Comparison of ENCODE assay signal across 17 cellular contexts in genomic region chr1:172430128-172430454, GRCh38. TPM values are rescaled to one million over a fixed set of nuclear protein-coding genes. Genes with fewer than 3 reads are reported as not detected.
DNase-seq lines count a peak whose midpoint lies in the region; ATAC-seq, FAIRE-seq and TF ChIP-seq lines count a peak whose summit lies in the region.
"Had no signal": no experiment of that assay in that cellular context is flagged by ENCODE, and none has a peak within 500 bp of the region (broad histone marks: within the 10 kb centered on the region; RNA-seq: fewer than 3 reads in every experiment).

No MANE protein-coding gene starts in this region.

- intact Hi-C loops in Panc1 (cut with micrococcal nuclease; ENCODE audit: unreplicated experiment): no loop called here
- intact Hi-C loops in naive thymus-derived CD4-positive, alpha-beta T cell (cut with micrococcal nuclease): no loop called here

- H3K27ac ChIP-seq in BLaER1 (no peak overlapping the region), Panc1 (ENCODE audit: low read length) (peak overlapping the region; percentile 2; the same call in 1 of the 2 replicates)
- peak overlapping the region; percentile 65 for H3K27ac ChIP-seq in naive thymus-derived CD4-positive, alpha-beta T cell (ENCODE audit: low read depth, low read length)
- H3K27ac ChIP-seq: BLaER1 treated with 17β-estradiol and CSF1 and Interleukin-3, amounts not matched to agents 10 nM and 100 nM; GM23248; HL-60 had no signal

- H3K9ac ChIP-seq in BLaER1: no peak overlapping the region
- H3K9ac ChIP-seq: BLaER1 treated with 17β-estradiol and CSF1 and Interleukin-3, amounts not matched to agents 10 nM and 100 nM; GM23248 had no signal

- H3K27me3 Mint-ChIP-seq in activated T-cell treated with anti-CD3 and anti-CD28 coated beads, Interleukin-2, amount 50 U/mL, for 24 hours: no peaks in the 10 kb centered on the region
- no peaks in the 10 kb centered on the region for H3K27me3 Mint-ChIP-seq in naive thymus-derived CD4-positive, alpha-beta T cell
- H3K27me3 Mint-ChIP-seq: CD4-positive, alpha-beta memory T cell had no signal

- H3K4me2 ChIP-seq in BLaER1: 0 out of 2 replicates have a peak overlapping the region, but pooled peaks have one; percentile 51

- H3K9me3 ChIP-seq in BLaER1 (peaks cover 4% of the 10 kb centered on the region; the same call in 1 of the 2 replicates), Panc1 (ENCODE audit: control insufficient read depth, insufficient read depth, low read depth, low read length) (no peaks in the 10 kb centered on the region)
- no peaks in the 10 kb centered on the region for H3K9me3 ChIP-seq in naive thymus-derived CD4-positive, alpha-beta T cell (ENCODE audit: control insufficient read depth in 2 of 3, low read length in 3 of 3)

- CTCF ChIA-PET in Panc1 (lab: Charles Lee): interaction anchor here (0.6 to 0.7 kb wide), 2 partner anchors 13 to 232 kb away, joined by 3 to 10 read pairs; no protein-coding TSS in a partner anchor
- CTCF ChIA-PET in naive thymus-derived CD4-positive, alpha-beta T cell (lab: Charles Lee): interaction anchor here (0.6 to 6.4 kb wide), 16 partner anchors 9 to 428 kb away, joined by 3 to 120 read pairs (median 4); partner anchors contain the start of gene PIGC

- H3K27ac Mint-ChIP-seq in activated T-cell treated with anti-CD3 and anti-CD28 coated beads, Interleukin-2, amount 50 U/mL, for 24 hours: peak overlapping the region; percentile 27
- peak overlapping the region in 5 of 9 donors; percentile 76 to 92 (median 81) for H3K27ac Mint-ChIP-seq in naive thymus-derived CD4-positive, alpha-beta T cell

- H3K4me3 ChIP-seq in BLaER1 (no peak overlapping the region), Panc1 (ENCODE audit: low read depth in 2 of 2, low read length in 2 of 2) (no peak overlapping the region)
- no peak overlapping the region for H3K4me3 ChIP-seq in naive thymus-derived CD4-positive, alpha-beta T cell (ENCODE audit: low read length)
- H3K4me3 ChIP-seq: BLaER1 treated with 17β-estradiol and CSF1 and Interleukin-3, amounts not matched to agents 10 nM and 100 nM; GM23248 had no signal

- DNase-seq in activated T-cell treated with anti-CD3 and anti-CD28 coated beads, Interleukin-2, amount 50 U/mL, for 24 hours: no peak
- DNase-seq in activated T-cell treated with anti-CD3 and anti-CD28 coated beads for 4 hours: no peak
- DNase-seq in Panc1 (ENCODE audit: low read depth, low spot score): no peak
- DNase-seq in naive thymus-derived CD4-positive, alpha-beta T cell: no peak
- no peak for DNase-seq in LoVo (ENCODE audit: low spot score)
- no peak for DNase-seq in islet precursor cell
- no peak for DNase-seq in HTR-8/SVneo (ENCODE audit: insufficient read length, low spot score)
- DNase-seq: 8988T; CD4-positive, alpha-beta memory T cell; DMS79 treated with DMSO at 0.1 percent for 48 hours; EL; GM23248 had no signal

- ATAC-seq in Panc1: no peak
- ATAC-seq in naive thymus-derived CD4-positive, alpha-beta T cell: no peak

- in situ Hi-C loops in Panc1 (cut with HindIII; ENCODE audit: low pct_unique_long_range_greater_than_20kb, low sequenced_read_pairs): no loop called here

- H3K9me3 Mint-ChIP-seq in activated T-cell treated with anti-CD3 and anti-CD28 coated beads, Interleukin-2, amount 50 U/mL, for 24 hours: no peaks in the 10 kb centered on the region
- peaks cover 0 to 17% (median 4%) of the 10 kb centered on the region in 11 donors for H3K9me3 Mint-ChIP-seq in naive thymus-derived CD4-positive, alpha-beta T cell

- TF ChIP-seq CTCF in Panc1 (IDR thresholded peaks at IDR 0.05): no peak

- H3K4me1 Mint-ChIP-seq in activated T-cell treated with anti-CD3 and anti-CD28 coated beads, Interleukin-2, amount 50 U/mL, for 24 hours (ENCODE audit: low read depth): peaks cover 48% of the 10 kb centered on the region
- peaks cover 0 to 46% (median 33%) of the 10 kb centered on the region in 7 donors for H3K4me1 Mint-ChIP-seq in naive thymus-derived CD4-positive, alpha-beta T cell

- no peaks in the 10 kb centered on the region for H4K20me1 ChIP-seq in BLaER1

- no peak overlapping the region for H3K4me3 Mint-ChIP-seq in activated T-cell treated with anti-CD3 and anti-CD28 coated beads, Interleukin-2, amount 50 U/mL, for 24 hours
- H3K4me3 Mint-ChIP-seq in naive thymus-derived CD4-positive, alpha-beta T cell: peak overlapping the region in 2 of 10 donors; percentile 46 to 57

- FAIRE-seq in HTR-8/SVneo (lab: Jason Lieb, UNC): no peak
- FAIRE-seq: D721Med, H54 had no signal

- POLR2A ChIA-PET in Panc1 (lab: Charles Lee): no interaction called here
- POLR2A ChIA-PET in naive thymus-derived CD4-positive, alpha-beta T cell (lab: Charles Lee): interaction anchor here (1.1 to 5.9 kb wide), 3 partner anchors 12 to 102 kb away, joined by 3 to 85 read pairs (median 11); partner anchors contain the start of genes PIGC and SUCO

- H3K36me3 ChIP-seq in BLaER1 (no peaks in the 10 kb centered on the region), Panc1 (ENCODE audit: control insufficient read depth, insufficient read depth, low read length) (no peaks in the 10 kb centered on the region)
- no peaks in the 10 kb centered on the region for H3K36me3 ChIP-seq in naive thymus-derived CD4-positive, alpha-beta T cell (ENCODE audit: control insufficient read depth in 2 of 3, insufficient read depth in 3 of 3, low read length in 3 of 3)
- H3K36me3 ChIP-seq: BLaER1 treated with 17β-estradiol and CSF1 and Interleukin-3, amounts not matched to agents 10 nM and 100 nM had no signal

- no peaks in the 10 kb centered on the region for H3K27me3 ChIP-seq in BLaER1
- H3K27me3 ChIP-seq in Panc1 (ENCODE audit: control insufficient read depth, insufficient read depth, low read length): no peaks in the 10 kb centered on the region
- H3K27me3 ChIP-seq in naive thymus-derived CD4-positive, alpha-beta T cell (ENCODE audit: control insufficient read depth in 2 of 2, insufficient read depth in 2 of 2, low read length in 2 of 2): no peaks in the 10 kb centered on the region
- H3K27me3 ChIP-seq: BLaER1 treated with 17β-estradiol and CSF1 and Interleukin-3, amounts not matched to agents 10 nM and 100 nM had no signal

- H3K4me1 ChIP-seq in BLaER1: peaks cover 43% of the 10 kb centered on the region
- H3K4me1 ChIP-seq in Panc1 (ENCODE audit: control insufficient read depth, insufficient read depth, low read length): peaks cover 4% of the 10 kb centered on the region; the same call in 1 of the 2 replicates
- peaks cover 13 to 64% of the 10 kb centered on the region in 2 donors for H3K4me1 ChIP-seq in naive thymus-derived CD4-positive, alpha-beta T cell (ENCODE audit: control insufficient read depth in 2 of 2, insufficient read depth in 2 of 2, low read length in 2 of 2)

- H3K36me3 Mint-ChIP-seq in activated T-cell treated with anti-CD3 and anti-CD28 coated beads, Interleukin-2, amount 50 U/mL, for 24 hours (ENCODE audit: low read depth): peaks cover 2% of the 10 kb centered on the region
- H3K36me3 Mint-ChIP-seq in naive thymus-derived CD4-positive, alpha-beta T cell: peaks cover 0 to 12% (median 9%) of the 10 kb centered on the region in 5 donors

- no TSS peak for BruUV-seq in Panc1 (replicated peaks; lab: Mats Ljungman, UMichigan)

RNA-seq across cellular contexts. Expression of gene C1orf105, which starts 9.6 kb away (rescaled TPM):
- not detected for total RNA-seq in Panc1 (2021; ENCODE audit: unreplicated experiment)
- not detected for polyA plus RNA-seq in Panc1 (2012; ENCODE audit: insufficient read length)
- under 1 TPM in 1 of 5 experiments, not detected in 4; 0.86 TPM for total RNA-seq in naive thymus-derived CD4-positive, alpha-beta T cell
- polyA plus RNA-seq in naive thymus-derived CD4-positive, alpha-beta T cell: not detected
- total RNA-seq: CD4-positive, alpha-beta memory T cell; GM23248 had no signal
- polyA plus RNA-seq: CD4-positive, alpha-beta memory T cell; GM23248 had no signal

RNA-seq across cellular contexts. Expression of gene PIGC, which starts 13.8 kb away (rescaled TPM):
- total RNA-seq in Panc1 (2021; ENCODE audit: unreplicated experiment): 23.6 TPM
- 22.0 TPM for polyA plus RNA-seq in Panc1 (2012; ENCODE audit: insufficient read length)
- total RNA-seq in naive thymus-derived CD4-positive, alpha-beta T cell: 10 to 100 TPM; 21.1 to 57.4 (median 25.1) TPM
- 100 to 1,000 TPM; 122 to 142 TPM for polyA plus RNA-seq in naive thymus-derived CD4-positive, alpha-beta T cell
